8 cellular contexts compared by ENCODE assay signal in genomic region chr1:2204384-2205190, GRCh38. TPM values are rescaled to one million over a fixed set of nuclear protein-coding genes. Genes with fewer than 3 reads are reported as not detected.
DNase-seq lines count a peak whose midpoint lies in the region; ATAC-seq and TF ChIP-seq lines count a peak whose summit lies in the region.

No MANE protein-coding gene starts in this region.

- POLR2A ChIA-PET in activated naive CD8-positive, alpha-beta T cell treated with anti-CD3 and anti-CD28 coated beads, Interleukin-2, amount 10 ng/mL, durations not matched to agents 7 days and 5 days (lab: Charles Lee) = interaction anchor here (0.5 to 2.7 kb wide), 5 partner anchors 8 to 27 kb away, joined by 3 to 17 read pairs (median 4); partner anchors contain the start of gene FAAP20

- peak overlapping the region; percentile 100 for H2AK5ac ChIP-seq in neuronal stem cell (ENCODE audit: low read depth, low read length)

- no peaks in the 10 kb centered on the region for H3K9me3 Mint-ChIP-seq in activated naive CD8-positive, alpha-beta T cell treated with anti-CD3 and anti-CD28 coated beads, Interleukin-2, amount 10 ng/mL, durations not matched to agents 7 days and 5 days
- no peaks in the 10 kb centered on the region for H3K9me3 Mint-ChIP-seq in activated naive CD8-positive, alpha-beta T cell treated with anti-CD3 and anti-CD28 coated beads for 36 hours

- peak overlapping the region; percentile 8 for H3K4ac ChIP-seq in neuronal stem cell (ENCODE audit: low read length)

- H3K9me3 ChIP-seq in Loucy (ENCODE audit: insufficient read depth, low read depth, low read length) (no peaks in the 10 kb centered on the region), neuronal stem cell (replicated peaks in 1 of 2; ENCODE audit: control insufficient read depth in 2 of 2, insufficient read depth in 1 of 2, low read depth in 1 of 2, low read length in 2 of 2) (no peaks in the 10 kb centered on the region)

- ATAC-seq in activated naive CD8-positive, alpha-beta T cell treated with anti-CD3 and anti-CD28 coated beads, Interleukin-2, amount 10 ng/mL, durations not matched to agents 7 days and 5 days (ENCODE audit: low read depth) = peak; percentile 19

- H3K4me3 ChIP-seq in Loucy (ENCODE audit: low read length, poor library complexity, severe bottlenecking) = peak overlapping the region; percentile 51
- H3K4me3 ChIP-seq in WI38 (ENCODE audit: low read depth, low read length) = peak overlapping the region; percentile 52
- peak overlapping the region; percentile 36 to 77 for H3K4me3 ChIP-seq in neuronal stem cell (ENCODE audit: low read length in 2 of 2)

- H3K27ac ChIP-seq in neuronal stem cell (replicated peaks; ENCODE audit: low read length) = peak overlapping the region; percentile 75

- no peaks in the 10 kb centered on the region for H3K36me3 ChIP-seq in Loucy (ENCODE audit: insufficient read depth, low read length)
- no peaks in the 10 kb centered on the region for H3K36me3 ChIP-seq in neuronal stem cell (replicated peaks in 1 of 2; ENCODE audit: control insufficient read depth in 2 of 2, insufficient read depth in 2 of 2, low read length in 2 of 2)

- H3K4me1 ChIP-seq in Loucy (ENCODE audit: insufficient read depth, low read length, poor library complexity, severe bottlenecking) = peaks cover 9% of the 10 kb centered on the region
- peaks cover 23 to 41% of the 10 kb centered on the region in 2 donors for H3K4me1 ChIP-seq in neuronal stem cell (ENCODE audit: control insufficient read depth in 2 of 2, insufficient read depth in 1 of 2, low read depth in 1 of 2, low read length in 2 of 2)

- no peaks in the 10 kb centered on the region for H3K9me2 ChIP-seq in Loucy (replicated peaks; ENCODE audit: low read depth, low read length)

- no peak overlapping the region for H3K27ac Mint-ChIP-seq in activated naive CD8-positive, alpha-beta T cell treated with anti-CD3 and anti-CD28 coated beads, Interleukin-2, amount 10 ng/mL, durations not matched to agents 7 days and 5 days
- H3K27ac Mint-ChIP-seq in activated naive CD8-positive, alpha-beta T cell treated with anti-CD3 and anti-CD28 coated beads for 36 hours = no peak overlapping the region

- H3K23ac ChIP-seq in neuronal stem cell (ENCODE audit: low read depth, low read length, poor library complexity) = peak overlapping the region; percentile 95

- peak overlapping the region; percentile 67 for H3K4me3 Mint-ChIP-seq in activated naive CD8-positive, alpha-beta T cell treated with anti-CD3 and anti-CD28 coated beads, Interleukin-2, amount 10 ng/mL, durations not matched to agents 7 days and 5 days
- no peak overlapping the region for H3K4me3 Mint-ChIP-seq in activated naive CD8-positive, alpha-beta T cell treated with anti-CD3 and anti-CD28 coated beads for 36 hours

- no peak overlapping the region; the same call in 1 of the 2 replicates for H2AFZ ChIP-seq in Loucy (ENCODE audit: low read length)
- peak overlapping the region; percentile 94 for H2AFZ ChIP-seq in neuronal stem cell (ENCODE audit: low read length)

- peak overlapping the region; percentile 85 for H3K14ac ChIP-seq in neuronal stem cell (ENCODE audit: low read length)

- no peak overlapping the region for H4K8ac ChIP-seq in neuronal stem cell (ENCODE audit: low read depth, low read length)

- no peaks in the 10 kb centered on the region for H3K27me3 Mint-ChIP-seq in activated naive CD8-positive, alpha-beta T cell treated with anti-CD3 and anti-CD28 coated beads, Interleukin-2, amount 10 ng/mL, durations not matched to agents 7 days and 5 days
- H3K27me3 Mint-ChIP-seq in activated naive CD8-positive, alpha-beta T cell treated with anti-CD3 and anti-CD28 coated beads for 36 hours = no peaks in the 10 kb centered on the region

- no peaks in the 10 kb centered on the region for H3F3A ChIP-seq in Loucy (ENCODE audit: low read depth)

- H2BK15ac ChIP-seq in neuronal stem cell (ENCODE audit: low read length) = peak overlapping the region; percentile 82

- no peak overlapping the region for H4K91ac ChIP-seq in neuronal stem cell (ENCODE audit: low read depth, low read length, poor library complexity)

- H2BK5ac ChIP-seq in neuronal stem cell (ENCODE audit: low read length) = peak overlapping the region; percentile 91

- no peaks in the 10 kb centered on the region for H3K36me3 Mint-ChIP-seq in activated naive CD8-positive, alpha-beta T cell treated with anti-CD3 and anti-CD28 coated beads, Interleukin-2, amount 10 ng/mL, durations not matched to agents 7 days and 5 days
- no peaks in the 10 kb centered on the region for H3K36me3 Mint-ChIP-seq in activated naive CD8-positive, alpha-beta T cell treated with anti-CD3 and anti-CD28 coated beads for 36 hours

- no peak for DNase-seq in activated naive CD8-positive, alpha-beta T cell treated with anti-CD3 and anti-CD28 coated beads, Interleukin-2, amount 10 ng/mL, durations not matched to agents 7 days and 5 days
- DNase-seq in activated naive CD8-positive, alpha-beta T cell treated with anti-CD3 and anti-CD28 coated beads for 36 hours = no peak
- DNase-seq in germinal center (ENCODE audit: low spot score) (peak; percentile 98), neuronal stem cell (ENCODE audit: low spot score) (peak; percentile 81), HPDE6-E6E7 (ENCODE audit: extremely low spot score) (no peak), NCI-H774 (lab: John Stamatoyannopoulos, UW) (no peak)

- H3K18ac ChIP-seq in neuronal stem cell (ENCODE audit: low read length) = peak overlapping the region; percentile 95

- no peaks in the 10 kb centered on the region for H4K20me1 ChIP-seq in Loucy (ENCODE audit: insufficient read depth, low read length, poor library complexity, severe bottlenecking)

- H2BK120ac ChIP-seq in neuronal stem cell (ENCODE audit: low read depth, low read length) = no peak overlapping the region

- no peaks in the 10 kb centered on the region for H3K79me2 ChIP-seq in Loucy (ENCODE audit: insufficient read depth, low read length)

- H3K9ac ChIP-seq in Loucy (ENCODE audit: low read depth, low read length, poor library complexity, severe bottlenecking) (no peak overlapping the region), neuronal stem cell (ENCODE audit: low read depth, low read length, poor library complexity) (peak overlapping the region; percentile 90)

- H3K4me2 ChIP-seq in Loucy (ENCODE audit: low read depth, low read length, poor library complexity, severe bottlenecking) (peak overlapping the region; percentile 74), neuronal stem cell (ENCODE audit: insufficient read depth, low read length, poor library complexity, severe bottlenecking) (peak overlapping the region; percentile 95)

- TF ChIP-seq CTCF in Loucy (conservative IDR thresholded peaks at IDR 0.05; ENCODE audit: low read length) (no peak), WI38 (IDR thresholded peaks at IDR 0.05; ENCODE audit: low read depth, low read length) (no peak)

- no peaks in the 10 kb centered on the region for H3K79me1 ChIP-seq in neuronal stem cell (ENCODE audit: low read depth, low read length)

- no CpG with 5 or more reads among the region's 61 CpGs for WGBS in neuronal stem cell (ENCODE audit: extremely low coverage in 2 of 2, insufficient read length in 2 of 2, insufficient replicate concordance in 1 of 2), 2 donors

- peaks cover 7% of the 10 kb centered on the region for H3K4me1 Mint-ChIP-seq in activated naive CD8-positive, alpha-beta T cell treated with anti-CD3 and anti-CD28 coated beads, Interleukin-2, amount 10 ng/mL, durations not matched to agents 7 days and 5 days
- H3K4me1 Mint-ChIP-seq in activated naive CD8-positive, alpha-beta T cell treated with anti-CD3 and anti-CD28 coated beads for 36 hours = peaks cover 11% of the 10 kb centered on the region

- peak overlapping the region; percentile 33 for H2BK12ac ChIP-seq in neuronal stem cell (ENCODE audit: low read length)

- no peaks in the 10 kb centered on the region for H3K27me3 ChIP-seq in Loucy (ENCODE audit: insufficient read depth, low read length, poor library complexity, severe bottlenecking)
- H3K27me3 ChIP-seq in neuronal stem cell (ENCODE audit: control insufficient read depth in 3 of 3, insufficient read depth in 3 of 3, low read depth in 1 of 3, low read length in 3 of 3) = peaks cover 0 to 10% (median 0%) of the 10 kb centered on the region in 3 experiments

RNA-seq across cellular contexts. Expression of gene FAAP20, which starts 10.0 kb away (rescaled TPM):
- total RNA-seq in activated naive CD8-positive, alpha-beta T cell treated with anti-CD3 and anti-CD28 coated beads, Interleukin-2, amount 10 ng/mL, durations not matched to agents 7 days and 5 days = 10 to 100 TPM; 59.0 to 61.0 TPM
- total RNA-seq in activated naive CD8-positive, alpha-beta T cell treated with anti-CD3 and anti-CD28 coated beads for 36 hours = 10 to 100 TPM; 69.3 to 71.4 TPM
- 108 TPM for polyA plus RNA-seq in neuronal stem cell (2013, experiment 1 of 2)
- 108 TPM for polyA plus RNA-seq in neuronal stem cell (2013, experiment 2 of 2)

RNA-seq across cellular contexts. Expression of gene SKI, which starts 23.5 kb away (rescaled TPM):
- 10 to 100 TPM; 59.3 to 71.6 TPM for total RNA-seq in activated naive CD8-positive, alpha-beta T cell treated with anti-CD3 and anti-CD28 coated beads, Interleukin-2, amount 10 ng/mL, durations not matched to agents 7 days and 5 days
- total RNA-seq in activated naive CD8-positive, alpha-beta T cell treated with anti-CD3 and anti-CD28 coated beads for 36 hours = 10 to 100 TPM; 25.4 to 27.3 TPM
- polyA plus RNA-seq in neuronal stem cell (2013, experiment 1 of 2) = 37.5 TPM
- polyA plus RNA-seq in neuronal stem cell (2013, experiment 2 of 2) = 41.3 TPM

Comparison
In these comparisons a context has a peak if more than half of its experiments do, and no peak if none do; other contexts are left out.
1. DNase-seq: peak in germinal center (single experiment) and neuronal stem cell (single experiment); none in activated naive CD8-positive, alpha-beta T cell treated with anti-CD3 and anti-CD28 coated beads, Interleukin-2, amount 10 ng/mL, durations not matched to agents 7 days and 5 days (single experiment), activated naive CD8-positive, alpha-beta T cell treated with anti-CD3 and anti-CD28 coated beads for 36 hours (single experiment), HPDE6-E6E7 (single experiment) and NCI-H774 (single experiment).
2. Peak in every context shown above with its lines, with median percentiles within 50 percentile points of each other: H3K4me3 ChIP-seq.